Comparison of ENCODE assay signal across 13 cellular contexts in the genomic region with DNA sequence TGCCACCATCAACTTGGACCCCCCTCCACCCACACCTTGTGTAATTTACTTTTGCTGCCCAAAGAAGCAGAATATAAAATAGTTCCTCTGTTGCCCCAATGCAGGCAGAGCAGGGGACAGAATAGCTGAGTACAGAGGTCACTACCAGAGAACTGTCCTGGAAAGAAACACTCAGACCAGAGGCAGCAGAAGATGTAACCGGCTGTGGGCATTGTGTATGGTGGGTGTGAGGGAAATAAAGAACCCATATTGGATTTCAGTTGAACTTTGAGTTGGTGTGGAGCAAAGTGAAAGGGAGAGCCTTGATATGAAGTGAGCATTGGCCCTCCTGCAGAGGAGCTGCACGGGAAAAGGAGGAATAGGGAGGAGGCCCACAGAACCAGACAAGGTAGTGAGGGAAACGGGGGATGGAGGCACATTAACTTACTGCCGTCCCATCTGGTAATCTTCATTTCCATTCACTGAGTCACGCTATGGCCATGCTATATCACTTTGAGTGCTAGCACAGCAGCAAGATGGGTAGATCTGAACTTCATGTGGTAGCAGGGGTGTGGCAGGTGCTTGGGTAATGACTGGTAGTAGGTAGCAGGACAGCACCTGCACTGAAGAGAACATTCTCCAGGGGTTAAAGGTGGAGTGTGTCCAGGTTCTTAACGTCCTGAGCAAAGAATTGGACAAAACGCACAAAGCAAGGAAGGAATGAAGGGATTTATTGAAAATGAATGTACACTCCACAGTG.
"Had no signal": no experiment of that assay in that cellular context is flagged by ENCODE, and none has a peak within 500 bp of the region (broad histone marks: within the 10 kb centered on the region; RNA-seq: fewer than 3 reads in every experiment).

No MANE protein-coding gene starts in this region.

- ATAC-seq: gastroesophageal sphincter, lower lobe of right lung, right cardiac atrium had no signal

- H3K27ac ChIP-seq: brain microvascular endothelial cell, gastroesophageal sphincter, lower lobe of right lung, neutrophil had no signal

- H3K4me1 ChIP-seq: gastroesophageal sphincter, lower lobe of right lung had no signal

- H3K4me3 ChIP-seq: gastroesophageal sphincter, lower lobe of right lung had no signal

- H3K27me3 ChIP-seq: brain microvascular endothelial cell, neutrophil had no signal

- H3K36me3 ChIP-seq: brain microvascular endothelial cell, gastroesophageal sphincter, lower lobe of right lung, neutrophil had no signal

- DNase-seq: activated CD4-positive, alpha-beta memory T cell treated with anti-CD3 and anti-CD28 coated beads, Interleukin-2, amount 10 ng/mL, durations not matched to agents 7 days and 5 days; activated gamma-delta T cell; activated T-cell treated with anti-CD3 and anti-CD28 coated beads, Interleukin-2, amount 50 U/mL, for 48 hours; amygdala; lower lobe of right lung; midbrain; naive B cell; right cardiac atrium; stimulated activated naive CD4-positive, alpha-beta T cell; SW 1271 had no signal

- H3K9me3 ChIP-seq: lower lobe of right lung, neutrophil had no signal
